In genomic region chr14:85316701-85317100, GRCh38 we compare ENCODE assay signal across 23 cellular contexts.
DNase-seq lines count a peak whose midpoint lies in the region; ATAC-seq lines count a peak whose summit lies in the region.
"Had no signal": no experiment of that assay in that cellular context is flagged by ENCODE, and none has a peak within 500 bp of the region (broad histone marks: within the 10 kb centered on the region; RNA-seq: fewer than 3 reads in every experiment).

No MANE protein-coding gene starts in this region.

- H3K9ac ChIP-seq in adipocyte (ENCODE audit: low read length): no peak overlapping the region
- H3K9ac ChIP-seq: BLaER1 had no signal

- in situ Hi-C loops in KBM-7 (cut with MboI; ENCODE audit: low pct_unique_long_range_greater_than_20kb, low sequenced_read_pairs): no loop called here

- H3K4me1 ChIP-seq in adipocyte (ENCODE audit: control insufficient read depth, insufficient read depth, low read length): peaks cover 24% of the 10 kb centered on the region
- H3K4me1 ChIP-seq: upper lobe of left lung had no signal

- no peaks in the 10 kb centered on the region for H3K27me3 ChIP-seq in adipocyte (replicated peaks; ENCODE audit: control insufficient read depth, insufficient read depth, low read length)
- H3K27me3 ChIP-seq: BLaER1, upper lobe of left lung had no signal

- ATAC-seq in HG03025 (IDR thresholded peaks at IDR 0.05; ENCODE audit: low FRiP score, unreplicated experiment): no peak
- ATAC-seq: activated naive CD4-positive, alpha-beta T cell treated with anti-CD3 and anti-CD28 coated beads, Interleukin-2, amount 50 U/mL, for 72 hours; GM12878; naive thymus-derived CD4-positive, alpha-beta T cell; WTC11 had no signal

- H3K4me3 ChIP-seq in adipocyte (ENCODE audit: low read length): no peak overlapping the region
- H3K4me3 ChIP-seq: BLaER1, GM12878, skin epidermis, upper lobe of left lung had no signal

- H3K36me3 ChIP-seq in adipocyte (ENCODE audit: control insufficient read depth, insufficient read depth, low read length, severe bottlenecking): no peaks in the 10 kb centered on the region
- H3K36me3 ChIP-seq: BLaER1, upper lobe of left lung had no signal

- DNase-seq in AG20443 (ENCODE audit: low spot score) (peak; percentile 22), LHCN-M2 (ENCODE audit: low read depth) (peak; percentile 45), adipocyte (ENCODE audit: low read depth) (peak; percentile 19), kidney glomerular epithelial cell (lab: John Stamatoyannopoulos, UW) (peak; percentile 7), KBM-7 (no peak), GM19238 (ENCODE audit: insufficient read length, low spot score) (no peak)
- no peak for DNase-seq in stimulated activated CD4-positive, alpha-beta T cell treated with anti-CD3 and anti-CD28 coated beads, Interleukin-15, amount 100 ng/mL, for 24 hours
- DNase-seq: activated CD8-positive, alpha-beta memory T cell treated with anti-CD3 and anti-CD28 coated beads, Interleukin-2, amount 50 U/mL, for 4 hours; central memory CD4-positive, alpha-beta T cell; DMS79 treated with DMSO at 0.1 percent for 48 hours; Kasumi-1; naive thymus-derived CD4-positive, alpha-beta T cell; NCI-H1092 treated with DMSO at 0.1 percent for 48 hours; NCI-H1930; NCI-H526 treated with DMSO at 0.1 percent for 48 hours; T-helper 9 cell; upper lobe of left lung had no signal

- H3K9me3 ChIP-seq in adipocyte (ENCODE audit: control insufficient read depth, low read length): peaks cover 5% of the 10 kb centered on the region
- H3K9me3 ChIP-seq: BLaER1, upper lobe of left lung had no signal

Comparison
In these comparisons a context has a peak if more than half of its experiments do, and no peak if none do; other contexts are left out.
1. DNase-seq: peak in AG20443 (single experiment), LHCN-M2 (single experiment), adipocyte (single experiment) and kidney glomerular epithelial cell (single experiment); none in stimulated activated CD4-positive, alpha-beta T cell treated with anti-CD3 and anti-CD28 coated beads, Interleukin-15, amount 100 ng/mL, for 24 hours (single experiment), KBM-7 (single experiment) and GM19238 (single experiment).